Comparison of ENCODE assay signal across 8 cellular contexts in genomic region chr7:43585521-43585920, GRCh38. TPM values are rescaled to one million over a fixed set of nuclear protein-coding genes. Genes with fewer than 3 reads are reported as not detected.
A peak's percentile ranks its signal among the peaks of the same experiment; 100 is the strongest.
DNase-seq lines count a peak whose midpoint lies in the region; ATAC-seq and TF ChIP-seq lines count a peak whose summit lies in the region.

No MANE protein-coding gene starts in this region.

- H4K20me1 ChIP-seq in BLaER1 treated with 17β-estradiol and CSF1 and Interleukin-3, amounts not matched to agents 10 nM and 100 nM, result peaks cover 40 to 75% (median 66%) of the 10 kb centered on the region in 11 experiments; a peak in 21 of 22 replicates
- peaks cover 65% of the 10 kb centered on the region for H4K20me1 ChIP-seq in Loucy (ENCODE audit: insufficient read depth, low read length, poor library complexity, severe bottlenecking)

- peaks cover 11 to 25% (median 16%) of the 10 kb centered on the region in 10 experiments for H3K4me1 ChIP-seq in BLaER1 treated with 17β-estradiol and CSF1 and Interleukin-3, amounts not matched to agents 10 nM and 100 nM
- peaks cover 59% of the 10 kb centered on the region for H3K4me1 ChIP-seq in Loucy (ENCODE audit: insufficient read depth, low read length, poor library complexity, severe bottlenecking)
- peaks cover 0 to 59% (median 26%) of the 10 kb centered on the region in 4 donors for H3K4me1 ChIP-seq in tibial nerve
- peaks cover 25% of the 10 kb centered on the region for H3K4me1 ChIP-seq in Caco-2

- H3K27me3 Mint-ChIP-seq in naive B cell (peaks cover 0 to 10% (median 4%) of the 10 kb centered on the region in 3 donors), Caco-2 (ENCODE audit: insufficient read depth, unreplicated experiment) (no peaks in the 10 kb centered on the region)

- H3K4me3 Mint-ChIP-seq in naive B cell (peak overlapping the region; percentile 93 to 99 (median 97)), Caco-2 (ENCODE audit: unreplicated experiment) (no peak overlapping the region)

- 37 to 48% methylated on average over 2 of the region's 2 CpGs for WGBS in lower leg skin, 2 donors
- 46 to 63% methylated on average over 2 of the region's 2 CpGs for WGBS in tibial nerve, 2 donors

- intact Hi-C loops in lower leg skin (cut with DNase I; ENCODE audit: low total_unique reads), result loop anchor here (10.0 kb wide), 1 partner anchor 249 kb away; no protein-coding TSS in a partner anchor
- intact Hi-C loops in Caco-2 (cut with micrococcal nuclease; ENCODE audit: unreplicated experiment), result no loop called here

- ATAC-seq in naive B cell (ENCODE audit: low read depth in 2 of 2), result no peak
- no peak for ATAC-seq in GM21786 (IDR thresholded peaks at IDR 0.05; ENCODE audit: unreplicated experiment)

- H3K36me3 ChIP-seq in BLaER1 treated with 17β-estradiol and CSF1 and Interleukin-3, amounts not matched to agents 10 nM and 100 nM, result peaks cover 0 to 3% (median 0%) of the 10 kb centered on the region in 11 experiments; a peak in 2 of 22 replicates
- H3K36me3 ChIP-seq in Loucy (ENCODE audit: insufficient read depth, low read length) (no peaks in the 10 kb centered on the region), tibial nerve (no peaks in the 10 kb centered on the region), Caco-2 (ENCODE audit: control insufficient read depth, insufficient read depth, low read length) (no peaks in the 10 kb centered on the region)

- no peak overlapping the region for H3K9ac ChIP-seq in BLaER1 treated with 17β-estradiol and CSF1 and Interleukin-3, amounts not matched to agents 10 nM and 100 nM
- peak overlapping the region; percentile 90 for H3K9ac ChIP-seq in Loucy (ENCODE audit: low read depth, low read length, poor library complexity, severe bottlenecking)

- peaks cover 70% of the 10 kb centered on the region for H3K79me2 ChIP-seq in Loucy (ENCODE audit: insufficient read depth, low read length)

- H3K9me3 Mint-ChIP-seq in naive B cell (peaks cover 0 to 3% (median 0%) of the 10 kb centered on the region in 7 donors), Caco-2 (ENCODE audit: unreplicated experiment) (no peaks in the 10 kb centered on the region)

- BruUV-seq in Caco-2 (replicated peaks; lab: Mats Ljungman, UMichigan), result no TSS peak

- H3K36me3 Mint-ChIP-seq in naive B cell (peaks cover 4 to 7% of the 10 kb centered on the region in 2 donors), Caco-2 (ENCODE audit: insufficient read depth, unreplicated experiment) (peaks cover 18% of the 10 kb centered on the region)

- no peak for TF ChIP-seq EP300 in tibial nerve (IDR thresholded peaks at IDR 0.05)

- H3K4me3 ChIP-seq in BLaER1 treated with 17β-estradiol and CSF1 and Interleukin-3, amounts not matched to agents 10 nM and 100 nM, result no peak overlapping the region
- H3K4me3 ChIP-seq in Loucy (ENCODE audit: low read length, poor library complexity, severe bottlenecking) (peak overlapping the region; percentile 88), lower leg skin (ENCODE audit: low read depth, poor library complexity, severe bottlenecking) (no peak overlapping the region), tibial nerve (no peak overlapping the region), Caco-2 (ENCODE audit: low read depth, low read length) (no peak overlapping the region)

- TF ChIP-seq CTCF in Loucy (conservative IDR thresholded peaks at IDR 0.05; ENCODE audit: low read length) (no peak), lower leg skin (IDR thresholded peaks at IDR 0.05) (no peak), tibial nerve (IDR thresholded peaks at IDR 0.05) (no peak), Caco-2 (IDR thresholded peaks at IDR 0.05; ENCODE audit: insufficient read depth in 1 of 2, low read depth in 1 of 2, low read length in 1 of 2, severe bottlenecking in 1 of 2, unreplicated experiment in 1 of 2) (no peak)

- H3K4me1 Mint-ChIP-seq in naive B cell (peaks cover 52 to 55% (median 53%) of the 10 kb centered on the region in 3 donors), Caco-2 (ENCODE audit: low read depth, unreplicated experiment) (peaks cover 8% of the 10 kb centered on the region)

- no peak overlapping the region for H3K27ac ChIP-seq in BLaER1 treated with 17β-estradiol and CSF1 and Interleukin-3, amounts not matched to agents 10 nM and 100 nM
- peak overlapping the region in 2 of 4 donors; percentile 89 to 94 for H3K27ac ChIP-seq in tibial nerve

- POLR2A ChIA-PET in Caco-2 (lab: Charles Lee), result no interaction called here

- no peaks in the 10 kb centered on the region for H3K27me3 ChIP-seq in BLaER1 treated with 17β-estradiol and CSF1 and Interleukin-3, amounts not matched to agents 10 nM and 100 nM
- no peaks in the 10 kb centered on the region for H3K27me3 ChIP-seq in Loucy (ENCODE audit: insufficient read depth, low read length, poor library complexity, severe bottlenecking)
- no peaks in the 10 kb centered on the region for H3K27me3 ChIP-seq in tibial nerve
- H3K27me3 ChIP-seq in Caco-2 (replicated peaks; ENCODE audit: control insufficient read depth, insufficient read depth, low read length), result no peaks in the 10 kb centered on the region

- peaks cover 7% of the 10 kb centered on the region for H3F3A ChIP-seq in Loucy (ENCODE audit: low read depth)

- H3K4me2 ChIP-seq in BLaER1 treated with 17β-estradiol and CSF1 and Interleukin-3, amounts not matched to agents 10 nM and 100 nM, result peak overlapping the region in 8 of 11 experiments; percentile 1 to 99 (median 94); a peak in 11 of 22 replicates
- peak overlapping the region; percentile 91 for H3K4me2 ChIP-seq in Loucy (ENCODE audit: low read depth, low read length, poor library complexity, severe bottlenecking)

- no peaks in the 10 kb centered on the region for H3K9me2 ChIP-seq in Loucy (replicated peaks; ENCODE audit: low read depth, low read length)

- peak overlapping the region; percentile 54 to 98 (median 97) for H3K27ac Mint-ChIP-seq in naive B cell
- no peak overlapping the region for H3K27ac Mint-ChIP-seq in Caco-2 (ENCODE audit: unreplicated experiment)

- DNase-seq in amniotic epithelial cell (ENCODE audit: low read depth) (peak; percentile 93), naive B cell (no peak), lower leg skin (ENCODE audit: low spot score in 2 of 2) (no peak), tibial nerve (ENCODE audit: low spot score in 2 of 2) (no peak), Caco-2 (no peak)

- CTCF ChIA-PET in Caco-2 (lab: Charles Lee), result no interaction called here

- H2AFZ ChIP-seq in Loucy (ENCODE audit: low read length), result no peak overlapping the region

- TF ChIP-seq POLR2A in lower leg skin (IDR thresholded peaks at IDR 0.05) (no peak), tibial nerve (IDR thresholded peaks at IDR 0.05) (no peak)

- H3K9me3 ChIP-seq in BLaER1 treated with 17β-estradiol and CSF1 and Interleukin-3, amounts not matched to agents 10 nM and 100 nM (replicated peaks in 1 of 11), result no peaks in the 10 kb centered on the region
- H3K9me3 ChIP-seq in Loucy (ENCODE audit: insufficient read depth, low read depth, low read length) (no peaks in the 10 kb centered on the region), tibial nerve (no peaks in the 10 kb centered on the region), Caco-2 (no peaks in the 10 kb centered on the region)

RNA-seq across cellular contexts. Expression of gene STK17A, which starts 2.6 kb away (rescaled TPM):
- 100 to 1,000 TPM; 263 to 424 (median 353) TPM for polyA plus RNA-seq in naive B cell (ENCODE audit: low read depth in 6 of 6)
- total RNA-seq in lower leg skin (10 to 100 TPM in 3 of 4 donors, 1 to 10 TPM in 1; 6.5 to 17.1 (median 13.3) TPM), tibial nerve (10 to 100 TPM in 2 of 4 donors, 1 to 10 TPM in 2; 9.0 to 23.6 (median 13.5) TPM), Caco-2 (2022) (19.2 and 19.6 TPM in 2 replicates)
